ENCODE assay signal across 21 cellular contexts in the genomic region with DNA sequence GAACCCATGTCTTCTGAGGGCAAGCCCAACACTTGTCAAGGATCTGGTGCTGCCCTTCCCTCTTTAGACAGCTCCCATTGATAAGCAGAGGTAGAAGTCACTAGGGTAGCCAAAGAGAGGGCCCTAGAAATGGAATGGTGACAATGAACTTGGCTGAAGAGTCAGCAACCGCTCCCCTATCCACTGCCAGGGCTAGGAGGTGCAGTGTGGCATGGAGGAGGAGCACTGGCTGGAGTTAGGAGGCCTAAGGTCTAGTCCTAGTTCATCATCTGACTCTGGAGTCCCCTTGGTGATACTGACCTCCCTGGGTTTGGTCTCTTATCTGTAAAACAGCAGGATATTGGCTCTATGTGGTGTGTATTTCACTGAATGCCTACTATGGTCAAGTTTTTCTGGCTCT. TPM values are rescaled to one million over a fixed set of nuclear protein-coding genes. Genes with fewer than 3 reads are reported as not detected.
A peak's percentile ranks its signal among the peaks of the same experiment; 100 is the strongest.
DNase-seq lines count a peak whose midpoint lies in the region; ATAC-seq, FAIRE-seq and TF ChIP-seq lines count a peak whose summit lies in the region.
"Had no signal": no experiment of that assay in that cellular context is flagged by ENCODE, and none has a peak within 500 bp of the region (broad histone marks: within the 10 kb centered on the region; RNA-seq: fewer than 3 reads in every experiment).

No MANE protein-coding gene starts in this region.

- TF ChIP-seq EP300 in HepG2 (IDR thresholded peaks at IDR 0.05; ENCODE audit: low read depth in 2 of 2, low read length in 2 of 2): no peak
- no peak for TF ChIP-seq EP300 in HepG2 (CRISPR knock-in tag; IDR thresholded peaks at IDR 0.05; ENCODE audit: borderline replicate concordance)
- TF ChIP-seq EP300 in gastroesophageal sphincter (IDR thresholded peaks at IDR 0.05): no peak

- intact Hi-C loops in HepG2 (cut with micrococcal nuclease; ENCODE audit: unreplicated experiment) (no loop called here), right lobe of liver (cut with DNase I) (no loop called here), lower leg skin (cut with DNase I; ENCODE audit: low total_unique reads) (no loop called here)

- no peak overlapping the region for H2AFZ ChIP-seq in HepG2 (ENCODE audit: low read length)

- DNase-seq in HepG2 (ENCODE audit: low spot score) (no peak), right lobe of liver (no peak), RPMI7951 (ENCODE audit: low read depth) (peak; percentile 18), superior temporal gyrus (ENCODE audit: extremely low spot score) (no peak), GM12892 (ENCODE audit: insufficient read length) (no peak), lower leg skin (ENCODE audit: low spot score in 2 of 2) (no peak)
- DNase-seq: BE2C; EL; GF-D8; KG1; NCI-H1092; NCI-H1436 treated with DMSO at 0.1 percent for 48 hours; NCI-H1930; NCI-H2227 treated with DMSO at 0.1 percent for 48 hours; NCI-H510A treated with DMSO at 0.1 percent for 48 hours; NCI-H748 treated with DMSO at 0.1 percent for 48 hours; NK-92 treated with Interleukin-12 subunit alpha and Interleukin-12 subunit beta, amount 100 ng/mL, for 24 hours; Peyer's patch; SW 1271 had no signal

- peaks cover 62% of the 10 kb centered on the region for H3K4me1 ChIP-seq in HepG2 (ENCODE audit: insufficient read depth, low read length)
- H3K4me1 ChIP-seq in right lobe of liver: peaks cover 0 to 38% (median 13%) of the 10 kb centered on the region in 4 donors
- H3K4me1 ChIP-seq in gastroesophageal sphincter: peaks cover 18 to 97% (median 54%) of the 10 kb centered on the region in 3 donors
- H3K4me1 ChIP-seq: BE2C had no signal

- ATAC-seq in HepG2 (no peak), right lobe of liver (no peak), gastroesophageal sphincter (no peak)

- POLR2A ChIA-PET in HepG2 (lab: Yijun Ruan, JAX): no interaction called here

- H3K9me3 ChIP-seq in HepG2 (ENCODE audit: low read length) (no peaks in the 10 kb centered on the region), right lobe of liver (no peaks in the 10 kb centered on the region), gastroesophageal sphincter (no peaks in the 10 kb centered on the region)
- H3K9me3 ChIP-seq: BE2C, Peyer's patch had no signal

- BruUV-seq in HepG2 (replicated peaks; lab: Mats Ljungman, UMichigan): no TSS peak

- H3K27me3 ChIP-seq in HepG2 (ENCODE audit: control insufficient read depth in 1 of 2, insufficient read depth in 2 of 2, low read length in 2 of 2): no peaks in the 10 kb centered on the region
- no peaks in the 10 kb centered on the region for H3K27me3 ChIP-seq in right lobe of liver
- H3K27me3 ChIP-seq in gastroesophageal sphincter: no peaks in the 10 kb centered on the region
- H3K27me3 ChIP-seq: BE2C, Peyer's patch had no signal

- no peak for TF ChIP-seq RAD21 in HepG2 (CRISPR knock-in tag; IDR thresholded peaks at IDR 0.05)

- H3K36me3 ChIP-seq in HepG2 (replicated peaks in 1 of 2; ENCODE audit: control insufficient read depth in 1 of 2, insufficient read depth in 2 of 2, low read length in 2 of 2): peaks cover 5 to 29% of the 10 kb centered on the region in 2 experiments; a peak in 3 of 5 replicates
- no peaks in the 10 kb centered on the region for H3K36me3 ChIP-seq in right lobe of liver
- H3K36me3 ChIP-seq in gastroesophageal sphincter: peaks cover 0 to 17% of the 10 kb centered on the region in 2 donors
- H3K36me3 ChIP-seq: BE2C, Peyer's patch had no signal

- CTCF ChIA-PET in HepG2 (lab: Yijun Ruan, JAX; ENCODE audit: low intra/inter-chr PET ratio, low total read pairs): no interaction called here

- no peak overlapping the region for H3K4me3 ChIP-seq in HepG2 (replicated peaks in 1 of 3; ENCODE audit: insufficient read depth in 1 of 3, low read depth in 2 of 3, low read length in 3 of 3)
- no peak overlapping the region for H3K4me3 ChIP-seq in right lobe of liver
- no peak overlapping the region for H3K4me3 ChIP-seq in gastroesophageal sphincter
- H3K4me3 ChIP-seq in lower leg skin (ENCODE audit: low read depth, poor library complexity, severe bottlenecking): no peak overlapping the region
- H3K4me3 ChIP-seq: Peyer's patch had no signal

- WGBS in HepG2 (ENCODE audit: low lambda C conversion rate): 100% methylated on average over 1 of the region's 1 CpG
- WGBS in right lobe of liver (ENCODE audit: insufficient coverage, low coverage, low lambda C conversion rate, missing lambda C conversion rate): no CpG with 5 or more reads among the region's 1 CpG
- WGBS in gastroesophageal sphincter (ENCODE audit: low coverage in 1 of 2), 2 donors: no CpG with 5 or more reads among the region's 1 CpG
- 73 to 90% methylated on average over 1 of the region's 1 CpG for WGBS in lower leg skin, 2 donors

- H3K9ac ChIP-seq in HepG2 (ENCODE audit: insufficient read depth, low read depth, low read length): no peak overlapping the region

- FAIRE-seq in HepG2 (lab: Jason Lieb, UNC) (no peak), GM12892 (lab: Jason Lieb, UNC) (no peak)
- FAIRE-seq: GM19239 had no signal

- H4K20me1 ChIP-seq in HepG2 (ENCODE audit: insufficient read depth, low read length): no peaks in the 10 kb centered on the region; the same call in 1 of the 2 replicates

- in situ Hi-C loops in HepG2 (cut with HindIII; ENCODE audit: extremely low pct_ligation_motif_present, low pct_unique_long_range_greater_than_20kb): no loop called here

- no peak overlapping the region for H3K4me2 ChIP-seq in HepG2 (ENCODE audit: low read depth, low read length)

- TF ChIP-seq POLR2A in HepG2 (IDR thresholded peaks at IDR 0.05; ENCODE audit: insufficient read depth in 1 of 2, low read depth in 2 of 2, low read length in 2 of 2) (no peak), right lobe of liver (IDR thresholded peaks at IDR 0.05) (no peak), gastroesophageal sphincter (IDR thresholded peaks at IDR 0.05) (no peak), GM12892 (IDR thresholded peaks at IDR 0.05; ENCODE audit: low read depth, low read length) (no peak), lower leg skin (IDR thresholded peaks at IDR 0.05) (no peak)

- no peak for TF ChIP-seq CTCF in HepG2 (CRISPR knock-in tag; IDR thresholded peaks at IDR 0.05)
- no peak for TF ChIP-seq CTCF in right lobe of liver (IDR thresholded peaks at IDR 0.05)
- no peak for TF ChIP-seq CTCF in gastroesophageal sphincter (IDR thresholded peaks at IDR 0.05)
- TF ChIP-seq CTCF in lower leg skin (IDR thresholded peaks at IDR 0.05): no peak

- H3K27ac ChIP-seq in HepG2 (ENCODE audit: extremely low read length, insufficient read depth, low read length) (peak overlapping the region; percentile 12), right lobe of liver (no peak overlapping the region), gastroesophageal sphincter (peak overlapping the region in 3 of 4 donors; percentile 43 to 55 (median 43))
- H3K27ac ChIP-seq: Peyer's patch had no signal

- H3K79me2 ChIP-seq in HepG2 (ENCODE audit: insufficient read depth, low read length): peaks cover 75% of the 10 kb centered on the region

TF ChIP-seq in HepG2, 621 proteins besides CTCF, POLR2A, EP300 and RAD21 (continues in another document):
- TF ChIP-seq HNRNPL (IDR thresholded peaks at IDR 0.05; ENCODE audit: low read depth, low read length) (no peak), ZNF263 (CRISPR knock-in tag; IDR thresholded peaks at IDR 0.05) (no peak), ZNF589 (CRISPR knock-in tag; conservative IDR thresholded peaks at IDR 0.05) (no peak), ETV5 (CRISPR knock-in tag; IDR thresholded peaks at IDR 0.05; ENCODE audit: borderline replicate concordance) (no peak), RAD51 (IDR thresholded peaks at IDR 0.05; ENCODE audit: borderline replicate concordance) (no peak), TGIF2 (CRISPR knock-in tag; IDR thresholded peaks at IDR 0.05) (no peak), ZFP36 (IDR thresholded peaks at IDR 0.05; ENCODE audit: borderline replicate concordance, low read depth, low read length, partially characterized antibody) (no peak), RBM22 (optimal IDR thresholded peaks at IDR 0.05; ENCODE audit: low read length) (no peak), ZNF292 (CRISPR knock-in tag; IDR thresholded peaks at IDR 0.05; ENCODE audit: borderline replicate concordance, low read depth) (no peak)
- TF ChIP-seq, protein P1, sequence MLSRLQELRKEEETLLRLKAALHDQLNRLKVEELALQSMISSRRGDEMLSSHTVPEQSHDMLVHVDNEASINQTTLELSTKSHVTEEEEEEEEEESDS (CRISPR knock-in tag; IDR thresholded peaks at IDR 0.05; ENCODE audit: borderline replicate concordance): no peak

RNA-seq across cellular contexts. Expression of a gene that starts 10.3 kb away (rescaled TPM):
- total RNA-seq in HepG2 (2016; rRNA removed; fragmentation: Illumina TruSeq; extraction: Trizol): 28.7 and 57.3 TPM in 2 replicates
- 5.1 and 5.6 TPM in 2 replicates for total RNA-seq in HepG2 (2016; cell fraction: cytosol; rRNA removed; fragmentation: Illumina TruSeq; extraction: Trizol; ENCODE audit: low read depth)
- 26.3 and 55.6 TPM in 2 replicates for total RNA-seq in HepG2 (2016; cell fraction: insoluble cytoplasmic fraction; rRNA removed; fragmentation: Illumina TruSeq; extraction: Trizol)
- 17.2 and 19.0 TPM in 2 replicates for total RNA-seq in HepG2 (2016; cell fraction: membrane; rRNA removed; fragmentation: Illumina TruSeq; extraction: Trizol)
- 55.3 and 66.5 TPM in 2 replicates for total RNA-seq in HepG2 (2016; cell fraction: nucleus; rRNA removed; fragmentation: Illumina TruSeq; extraction: Trizol)
- polyA plus RNA-seq in HepG2 (2011; rRNA removed): 75.2 and 86.6 TPM in 2 replicates
- 67.3 and 72.2 TPM in 2 replicates for polyA plus RNA-seq in HepG2 (2011; cell fraction: cytosol; rRNA removed)
- 29.5 and 30.5 TPM in 2 replicates for polyA plus RNA-seq in HepG2 (2011; cell fraction: nucleus; rRNA removed)
- polyA plus RNA-seq in HepG2 (2012): 89.9 and 107 TPM in 2 replicates
- 5.5 TPM in 2 replicates for polyA plus RNA-seq in HepG2 (2016; cell fraction: cytosol; fragmentation: Illumina TruSeq; extraction: Trizol; ENCODE audit: low read depth)
- polyA plus RNA-seq in HepG2 (2016; cell fraction: insoluble cytoplasmic fraction; fragmentation: Illumina TruSeq; extraction: Trizol; ENCODE audit: low read depth): 30.6 and 38.9 TPM in 2 replicates
- polyA plus RNA-seq in HepG2 (2016; cell fraction: membrane; fragmentation: Illumina TruSeq; extraction: Trizol; ENCODE audit: low read depth): 12.2 and 12.9 TPM in 2 replicates
- 90.8 and 96.2 TPM in 2 replicates for polyA plus RNA-seq in HepG2 (2016; cell fraction: nucleus; fragmentation: Illumina TruSeq; extraction: Trizol; ENCODE audit: insufficient read depth, low read depth)
- polyA minus RNA-seq in HepG2 (2011; rRNA and poly(A)+ RNA removed; ENCODE audit: low replicate concordance): 7.2 and 107 TPM in 2 replicates
- 51.1 and 55.3 TPM in 2 replicates for polyA minus RNA-seq in HepG2 (2011; cell fraction: cytosol; rRNA and poly(A)+ RNA removed)
- polyA minus RNA-seq in HepG2 (2011; cell fraction: nucleus; rRNA and poly(A)+ RNA removed): 20.5 and 25.0 TPM in 2 replicates
- 10 to 100 TPM; 21.9 to 58.6 (median 52.7) TPM for total RNA-seq in right lobe of liver
- total RNA-seq in RPMI7951 (2014; rRNA removed; shearing (Covaris generic)): 544 and 593 TPM in 2 replicates
- 100 to 1,000 TPM; 560 to 818 (median 738) TPM for total RNA-seq in gastroesophageal sphincter
- not detected for polyA plus RNA-seq in GM12892 (2012; ENCODE audit: missing spikeins)
- 100 to 1,000 TPM in 3 of 4 donors, 10 to 100 TPM in 1; 68.1 to 381 (median 202) TPM for total RNA-seq in lower leg skin

Comparison
In these comparisons a context has a peak if more than half of its experiments do, and no peak if none do; other contexts are left out.
1. H3K27ac ChIP-seq: peak in HepG2 (single experiment) and gastroesophageal sphincter (3 of 4); none in right lobe of liver (0 of 3).